ENCODE assay signal across 9 cellular contexts in the genomic region with DNA sequence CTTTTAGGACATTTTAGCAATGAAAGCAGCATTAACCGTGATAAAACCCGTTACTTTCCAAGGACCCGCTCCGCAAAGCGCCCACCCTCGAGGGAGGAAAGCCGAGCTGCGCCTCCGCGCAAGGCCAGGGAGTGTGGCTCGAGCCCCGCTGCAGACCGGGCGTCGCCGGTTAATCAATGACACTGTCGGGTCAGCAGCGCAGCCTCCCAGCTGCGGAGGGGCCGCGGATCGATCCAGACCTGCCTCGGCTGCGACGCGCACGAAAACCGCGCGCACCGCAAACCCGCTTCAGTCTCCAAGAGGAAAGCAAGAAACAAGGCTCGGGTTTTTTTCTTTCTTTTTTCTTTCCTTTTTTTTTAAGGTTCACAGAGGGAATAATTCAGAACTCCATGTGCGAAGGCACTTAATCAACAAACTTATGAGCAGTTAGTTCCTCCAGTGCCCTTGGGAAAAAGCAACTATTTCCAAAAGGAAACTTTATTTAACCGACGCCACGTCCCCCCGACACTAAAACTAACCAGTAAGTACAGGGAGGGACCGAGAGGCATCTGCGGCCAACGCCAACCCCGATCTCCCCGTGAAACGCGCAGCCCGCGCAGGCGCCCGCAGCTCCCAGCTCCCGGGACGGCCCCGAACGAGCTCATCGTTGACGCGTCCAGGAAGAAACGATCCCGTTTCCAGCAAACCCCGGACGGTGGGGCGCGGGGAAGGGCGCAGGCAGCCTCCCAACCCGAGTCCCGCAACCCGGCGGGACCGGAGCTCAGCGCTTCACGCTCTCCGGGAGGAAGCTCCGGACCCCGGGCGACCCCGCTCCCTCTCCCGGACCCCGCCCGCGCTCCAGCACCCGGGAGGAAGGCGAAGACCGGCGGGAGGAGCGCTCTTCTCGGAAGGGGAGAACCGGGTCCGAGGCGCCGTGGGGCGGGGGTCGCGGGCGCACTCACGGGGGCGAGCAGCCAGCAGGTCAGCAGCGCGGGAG. TPM values are rescaled to one million over a fixed set of nuclear protein-coding genes. Genes with fewer than 3 reads are reported as not detected.
A peak's percentile ranks its signal among the peaks of the same experiment; 100 is the strongest.
DNase-seq lines count a peak whose midpoint lies in the region; ATAC-seq and TF ChIP-seq lines count a peak whose summit lies in the region.
"Had no signal": no experiment of that assay in that cellular context is flagged by ENCODE, and none has a peak within 500 bp of the region (broad histone marks: within the 10 kb centered on the region; RNA-seq: fewer than 3 reads in every experiment).

No MANE protein-coding gene starts in this region.

- H3K9me3 ChIP-seq in CD4-positive, CD25-positive, alpha-beta regulatory T cell (ENCODE audit: control insufficient read depth in 2 of 2, low read length in 2 of 2), result no peaks in the 10 kb centered on the region
- H3K9me3 ChIP-seq in T-helper 17 cell (ENCODE audit: control insufficient read depth, low read length, poor library complexity, severe bottlenecking) (no peaks in the 10 kb centered on the region), ovary (no peaks in the 10 kb centered on the region)

- TF ChIP-seq EP300 in ovary (IDR thresholded peaks at IDR 0.05), result no peak

- H3K4me3 ChIP-seq in CD4-positive, CD25-positive, alpha-beta regulatory T cell (ENCODE audit: low read depth, low read length), result no peak overlapping the region
- peak overlapping the region; percentile 57 for H3K4me3 ChIP-seq in ovary

- no peaks in the 10 kb centered on the region for H3K9me3 Mint-ChIP-seq in CD4-positive, CD25-positive, alpha-beta regulatory T cell
- peaks cover 3% of the 10 kb centered on the region for H3K9me3 Mint-ChIP-seq in glutamatergic neuron (ENCODE audit: unreplicated experiment)

- peaks cover 24% of the 10 kb centered on the region for H3K27me3 Mint-ChIP-seq in CD4-positive, CD25-positive, alpha-beta regulatory T cell
- peaks cover 40% of the 10 kb centered on the region for H3K27me3 Mint-ChIP-seq in T-helper 17 cell
- H3K27me3 Mint-ChIP-seq in glutamatergic neuron (ENCODE audit: unreplicated experiment), result peaks cover 9% of the 10 kb centered on the region

- ATAC-seq in CD4-positive, CD25-positive, alpha-beta regulatory T cell (ENCODE audit: low read depth in 2 of 2), result no peak
- ATAC-seq in T-helper 17 cell (no peak), GM18511 (IDR thresholded peaks at IDR 0.05; ENCODE audit: unreplicated experiment) (no peak)

- H3K36me3 Mint-ChIP-seq in CD4-positive, CD25-positive, alpha-beta regulatory T cell, result no peaks in the 10 kb centered on the region
- H3K36me3 Mint-ChIP-seq in T-helper 17 cell (ENCODE audit: low read depth) (no peaks in the 10 kb centered on the region), glutamatergic neuron (ENCODE audit: unreplicated experiment) (no peaks in the 10 kb centered on the region)

- H3K4me1 Mint-ChIP-seq in CD4-positive, CD25-positive, alpha-beta regulatory T cell, result peaks cover 0 to 13% (median 1%) of the 10 kb centered on the region in 4 donors
- peaks cover 2% of the 10 kb centered on the region for H3K4me1 Mint-ChIP-seq in T-helper 17 cell
- H3K4me1 Mint-ChIP-seq in glutamatergic neuron (ENCODE audit: low read depth, unreplicated experiment), result peaks cover 2% of the 10 kb centered on the region

- no peak for DNase-seq in CD4-positive, CD25-positive, alpha-beta regulatory T cell
- DNase-seq in T-helper 17 cell (no peak), glutamatergic neuron (peak; percentile 73), ovary (peak; percentile 48 to 73 (median 64)), UCSD-AML1 (lab: John Stamatoyannopoulos, UW; ENCODE audit: unreplicated experiment) (no peak), NK-92 (lab: John Stamatoyannopoulos, UW; ENCODE audit: unreplicated experiment) (no peak), NCI-H2081 treated with DMSO at 0.1 percent for 48 hours (lab: John Stamatoyannopoulos, UW) (no peak)
- DNase-seq: stimulated activated naive CD4-positive, alpha-beta T cell treated with Interleukin-2 at 50 U/mL for 16 hours had no signal

- TF ChIP-seq CTCF in glutamatergic neuron (IDR thresholded peaks at IDR 0.05; ENCODE audit: partially characterized antibody, unreplicated experiment) (no peak), ovary (IDR thresholded peaks at IDR 0.05) (no peak)

- H3K27me3 ChIP-seq in CD4-positive, CD25-positive, alpha-beta regulatory T cell (ENCODE audit: control insufficient read depth, insufficient read depth, low read length), result peaks cover 26% of the 10 kb centered on the region
- no peaks in the 10 kb centered on the region for H3K27me3 ChIP-seq in ovary

- no peaks in the 10 kb centered on the region for H3K36me3 ChIP-seq in CD4-positive, CD25-positive, alpha-beta regulatory T cell (ENCODE audit: control insufficient read depth, insufficient read depth, low read length)
- H3K36me3 ChIP-seq in ovary, result no peaks in the 10 kb centered on the region

- TF ChIP-seq POLR2A in ovary (IDR thresholded peaks at IDR 0.05), result no peak

- H3K4me3 Mint-ChIP-seq in CD4-positive, CD25-positive, alpha-beta regulatory T cell, result peak overlapping the region in 3 of 4 donors; percentile 43 to 63 (median 58)
- H3K4me3 Mint-ChIP-seq in T-helper 17 cell (peak overlapping the region; percentile 71), glutamatergic neuron (ENCODE audit: unreplicated experiment) (peak overlapping the region; percentile 85)

- H3K27ac Mint-ChIP-seq in CD4-positive, CD25-positive, alpha-beta regulatory T cell, result no peak overlapping the region
- H3K27ac Mint-ChIP-seq in T-helper 17 cell (no peak overlapping the region), glutamatergic neuron (ENCODE audit: unreplicated experiment) (no peak overlapping the region)

- H3K27ac ChIP-seq in CD4-positive, CD25-positive, alpha-beta regulatory T cell (ENCODE audit: insufficient read depth, low read length, poor library complexity, severe bottlenecking), result no peak overlapping the region
- H3K27ac ChIP-seq in ovary, result peak overlapping the region; percentile 80 to 88

- intact Hi-C loops in ovary (cut with DNase I), result loop anchor here in 1 of 4 donors (10.0 kb wide), 1 partner anchor 109 kb away; no protein-coding TSS in a partner anchor

- H3K4me1 ChIP-seq in CD4-positive, CD25-positive, alpha-beta regulatory T cell (ENCODE audit: control insufficient read depth, insufficient read depth, low read length, poor library complexity, severe bottlenecking), result peaks cover 7% of the 10 kb centered on the region
- peaks cover 4% of the 10 kb centered on the region for H3K4me1 ChIP-seq in ovary (ENCODE audit: insufficient read depth)

- 0 to 1% (median 1%) methylated on average over 90 to 97 of the region's 97 CpGs for WGBS in ovary, 3 donors

RNA-seq across cellular contexts. Expression of a gene that starts 0.6 kb away (rescaled TPM):
- not detected for total RNA-seq in CD4-positive, CD25-positive, alpha-beta regulatory T cell
- polyA plus RNA-seq in CD4-positive, CD25-positive, alpha-beta regulatory T cell, result not detected
- not detected for total RNA-seq in T-helper 17 cell
- total RNA-seq in glutamatergic neuron (ENCODE audit: unreplicated experiment), result not detected
- 10 to 100 TPM in 4 of 7 donors, 1 to 10 TPM in 3; 3.6 to 18.0 (median 10.8) TPM for total RNA-seq in ovary
- polyA plus RNA-seq in ovary, result 1 to 10 TPM; 4.1 to 4.9 TPM

Comparison
In these comparisons a context has a peak if more than half of its experiments do, and no peak if none do; other contexts are left out.
1. DNase-seq: peak in glutamatergic neuron (single experiment) and ovary (5 of 5); none in CD4-positive, CD25-positive, alpha-beta regulatory T cell (0 of 3), T-helper 17 cell (0 of 3), UCSD-AML1 (single experiment), NK-92 (single experiment) and NCI-H2081 treated with DMSO at 0.1 percent for 48 hours (single experiment).
2. Peak in every context shown above with its lines, with median percentiles within 50 percentile points of each other: H3K4me3 Mint-ChIP-seq.